Comparison of ENCODE assay signal across 15 cellular contexts in the genomic region with DNA sequence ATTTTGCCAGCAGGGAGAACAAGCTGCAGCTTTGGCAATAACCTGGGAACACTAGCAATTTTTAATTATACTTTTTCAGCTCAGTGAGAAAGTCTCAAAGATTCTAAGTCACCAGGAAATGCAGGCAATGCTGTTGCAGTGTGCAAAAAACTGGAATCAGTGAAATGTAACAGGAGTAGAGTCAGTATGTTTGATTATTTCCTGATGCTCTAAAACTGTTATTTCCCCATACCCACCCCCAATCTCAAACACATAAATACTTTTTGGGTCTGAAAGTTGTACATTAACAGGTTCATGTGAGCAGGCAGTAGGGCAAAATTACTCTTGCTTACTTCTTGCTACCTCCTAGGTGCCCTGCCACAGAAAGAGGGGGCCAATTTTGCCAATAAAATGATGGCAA.
"Had no signal": no experiment of that assay in that cellular context is flagged by ENCODE, and none has a peak within 500 bp of the region (broad histone marks: within the 10 kb centered on the region; RNA-seq: fewer than 3 reads in every experiment).

No MANE protein-coding gene starts in this region.

- H3K27ac ChIP-seq: breast epithelium, parathyroid adenoma, uterus had no signal

- H3K9ac ChIP-seq: parathyroid adenoma had no signal

- H3K9me3 Mint-ChIP-seq: activated T-helper 1 cell treated with anti-CD3 and anti-CD28 coated beads, Interleukin-12 subunit alpha, Interleukin-12 subunit beta, Interleukin-2, Interleukin-4 antibody, amounts not matched to agents 30 ng/mL and 10 ng/mL and 1 ng/mL, durations not matched to agents 14 hours and 24 hours and 36 hours; dendritic cell treated with granulocyte-macrophage colony-stimulating factor and Interleukin-4, amounts not matched to agents 40 ng/mL and 50 ng/mL, for 4 days; naive B cell; stimulated activated naive B cell treated with anti-CD40 and anti-IgM and Interleukin-4, amounts not matched to agents 10 μg/mL and 1 μg/mL and 100 μg/mL, for 72 hours had no signal

- H3K36me3 ChIP-seq: breast epithelium, tibial artery, uterus had no signal

- H3K4me1 Mint-ChIP-seq: naive B cell had no signal

- H3K4me3 ChIP-seq: breast epithelium, tibial artery, uterus had no signal

- H3K36me3 Mint-ChIP-seq: naive B cell; stimulated activated naive B cell treated with anti-CD40 and anti-IgM and Interleukin-4, amounts not matched to agents 10 μg/mL and 1 μg/mL and 100 μg/mL, for 72 hours had no signal

- H3K27me3 Mint-ChIP-seq: dendritic cell treated with granulocyte-macrophage colony-stimulating factor and Interleukin-4, amounts not matched to agents 40 ng/mL and 50 ng/mL, for 4 days; stimulated activated naive B cell treated with anti-CD40 and anti-IgM and Interleukin-4, amounts not matched to agents 10 μg/mL and 1 μg/mL and 100 μg/mL, for 72 hours had no signal

- H3K27me3 ChIP-seq: breast epithelium, tibial artery, uterus had no signal

- H3K27ac Mint-ChIP-seq: dendritic cell treated with granulocyte-macrophage colony-stimulating factor and Interleukin-4, amounts not matched to agents 40 ng/mL and 50 ng/mL, for 4 days; naive B cell; stimulated activated naive B cell treated with anti-CD40 and anti-IgM and Interleukin-4, amounts not matched to agents 10 μg/mL and 1 μg/mL and 100 μg/mL, for 72 hours had no signal

- H3K4me3 Mint-ChIP-seq: activated T-helper 1 cell treated with anti-CD3 and anti-CD28 coated beads, Interleukin-12 subunit alpha, Interleukin-12 subunit beta, Interleukin-2, Interleukin-4 antibody, amounts not matched to agents 30 ng/mL and 10 ng/mL and 1 ng/mL, durations not matched to agents 14 hours and 24 hours and 36 hours; dendritic cell treated with granulocyte-macrophage colony-stimulating factor and Interleukin-4, amounts not matched to agents 40 ng/mL and 50 ng/mL, for 4 days; naive B cell; stimulated activated naive B cell treated with anti-CD40 and anti-IgM and Interleukin-4, amounts not matched to agents 10 μg/mL and 1 μg/mL and 100 μg/mL, for 72 hours had no signal

- H3K9me3 ChIP-seq: breast epithelium, tibial artery, uterus had no signal

- H3K4me1 ChIP-seq: breast epithelium, parathyroid adenoma, uterus had no signal

- DNase-seq: activated CD4-positive, alpha-beta T cell treated with anti-CD3 and anti-CD28 coated beads, Interleukin-2, amount 50 U/mL, for 1 hour; activated CD8-positive, alpha-beta memory T cell treated with anti-CD3 and anti-CD28 coated beads for 24 hours; activated naive CD4-positive, alpha-beta T cell treated with Interleukin-2 at 50 U/mL for 16 hours; aorta; effector memory CD4-positive, alpha-beta T cell; islet precursor cell; naive B cell; stimulated activated CD4-positive, alpha-beta T cell treated with anti-CD3 and anti-CD28 coated beads, Interleukin-2, amount 100 ng/mL, for 48 hours; stimulated activated naive B cell treated with anti-CD40 and anti-IgM and Interleukin-4, amounts not matched to agents 10 μg/mL and 1 μg/mL and 100 μg/mL, for 72 hours; tibial artery; uterus had no signal
